Comparison of ENCODE assay signal across 13 cellular contexts in the genomic region with DNA sequence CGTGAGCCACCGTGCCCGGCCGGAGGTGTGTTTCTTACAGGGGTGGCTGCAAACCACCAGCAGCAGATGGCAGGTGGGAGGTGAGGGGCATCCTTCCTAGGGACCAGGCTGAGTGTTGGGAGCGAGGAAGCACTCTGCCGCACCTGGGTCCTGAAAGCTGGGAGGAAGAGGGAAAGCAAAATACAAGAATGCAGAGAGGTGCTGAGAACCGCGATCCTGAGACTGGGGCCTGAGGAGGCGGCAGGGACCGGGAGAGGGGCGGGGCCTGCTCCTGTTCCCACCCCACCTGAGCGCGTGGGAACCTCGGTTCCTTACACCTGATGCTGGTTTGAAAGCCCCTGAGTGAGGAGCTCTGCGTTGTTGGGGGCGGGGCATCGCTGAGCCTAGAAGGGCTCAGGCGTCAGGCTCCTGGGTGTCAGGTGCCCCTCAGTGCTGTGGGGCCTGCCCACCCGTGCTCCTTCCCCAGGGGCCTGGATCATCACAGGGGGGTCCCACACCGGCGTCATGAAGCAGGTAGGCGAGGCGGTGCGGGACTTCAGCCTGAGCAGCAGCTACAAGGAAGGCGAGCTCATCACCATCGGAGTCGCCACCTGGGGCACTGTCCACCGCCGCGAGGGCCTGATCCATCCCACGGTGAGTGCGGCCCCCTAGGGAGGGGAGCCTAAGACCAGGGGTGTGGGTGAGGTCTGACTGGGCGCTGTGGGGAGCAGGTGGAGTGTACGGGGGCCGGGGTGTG. TPM values are rescaled to one million over a fixed set of nuclear protein-coding genes. Genes with fewer than 3 reads are reported as not detected.
DNase-seq lines count a peak whose midpoint lies in the region; TF ChIP-seq lines count a peak whose summit lies in the region.
"Had no signal": no experiment of that assay in that cellular context is flagged by ENCODE, and none has a peak within 500 bp of the region (broad histone marks: within the 10 kb centered on the region; RNA-seq: fewer than 3 reads in every experiment).

No MANE protein-coding gene starts in this region.

- DNase-seq in COLO668 (lab: John Stamatoyannopoulos, UW; ENCODE audit: unreplicated experiment), result peak; percentile 28
- DNase-seq in H7, result peak; percentile 94
- DNase-seq in mesothelial cell of epicardium (ENCODE audit: low spot score in 2 of 2, unreplicated experiment in 2 of 2), result no peak
- DNase-seq in OCI-M2 (lab: John Stamatoyannopoulos, UW; ENCODE audit: unreplicated experiment), result no peak
- DNase-seq in MCF 10A (ENCODE audit: unreplicated experiment), result no peak
- DNase-seq in stimulated activated CD8-positive, alpha-beta memory T cell treated with anti-CD3 and anti-CD28 coated beads, Interleukin-4, amount 100 ng/mL, for 48 hours, result no peak
- no peak for DNase-seq in activated T-helper 2 cell treated with anti-CD3 and anti-CD28 coated beads, Interferon-gamma antibody, Interleukin-2, Interleukin-4, amounts not matched to agents 10 μg/mL and 5 μg/mL and 100 μg/mL, durations not matched to agents 14 hours and 24 hours and 36 hours (ENCODE audit: low spot score)
- DNase-seq: NCI-H2081 treated with DMSO at 0.1 percent for 48 hours had no signal

- intact Hi-C loops in dendritic cell treated with granulocyte-macrophage colony-stimulating factor and Interleukin-4, amounts not matched to agents 40 ng/mL and 50 ng/mL, for 4 days (cut with micrococcal nuclease), result no loop called here
- intact Hi-C loops in MCF 10A (cut with micrococcal nuclease), result no loop called here
- intact Hi-C loops in activated T-helper 2 cell treated with anti-CD3 and anti-CD28 coated beads, Interferon-gamma antibody, Interleukin-2, Interleukin-4, amounts not matched to agents 10 μg/mL and 5 μg/mL and 100 μg/mL, durations not matched to agents 14 hours and 24 hours and 36 hours (cut with micrococcal nuclease), result no loop called here

- no peak overlapping the region for H3K27ac Mint-ChIP-seq in dendritic cell treated with granulocyte-macrophage colony-stimulating factor and Interleukin-4, amounts not matched to agents 40 ng/mL and 50 ng/mL, for 4 days
- H3K27ac Mint-ChIP-seq in mesothelial cell of epicardium, result no peak overlapping the region
- no peak overlapping the region for H3K27ac Mint-ChIP-seq in MCF 10A (ENCODE audit: low read depth, unreplicated experiment)
- H3K27ac Mint-ChIP-seq in activated T-helper 2 cell treated with anti-CD3 and anti-CD28 coated beads, Interferon-gamma antibody, Interleukin-2, Interleukin-4, amounts not matched to agents 10 μg/mL and 5 μg/mL and 100 μg/mL, durations not matched to agents 14 hours and 24 hours and 36 hours, result no peak overlapping the region
- H3K27ac Mint-ChIP-seq: stimulated activated effector memory CD8-positive, alpha-beta T cell treated with anti-CD3 and anti-CD28 coated beads, Interleukin-12 subunit alpha, Interleukin-12 subunit beta, amount 100 ng/mL, for 72 hours had no signal

- peaks cover 9% of the 10 kb centered on the region for H3K27me3 Mint-ChIP-seq in dendritic cell treated with granulocyte-macrophage colony-stimulating factor and Interleukin-4, amounts not matched to agents 40 ng/mL and 50 ng/mL, for 4 days
- H3K27me3 Mint-ChIP-seq in mesothelial cell of epicardium (ENCODE audit: low read depth) (peaks cover 54% of the 10 kb centered on the region), MCF 10A (ENCODE audit: insufficient read depth, unreplicated experiment) (no peaks in the 10 kb centered on the region)
- no peaks in the 10 kb centered on the region for H3K27me3 Mint-ChIP-seq in activated T-helper 2 cell treated with anti-CD3 and anti-CD28 coated beads, Interferon-gamma antibody, Interleukin-2, Interleukin-4, amounts not matched to agents 10 μg/mL and 5 μg/mL and 100 μg/mL, durations not matched to agents 14 hours and 24 hours and 36 hours (ENCODE audit: low read depth)

- no peaks in the 10 kb centered on the region for H3K36me3 ChIP-seq in H7 (replicated peaks; ENCODE audit: control insufficient read depth, insufficient read depth, low read length)
- H3K36me3 ChIP-seq: cardiac muscle cell, esophagus muscularis mucosa had no signal

- no TSS peak for BruUV-seq in MCF 10A (replicated peaks; lab: Mats Ljungman, UMichigan)

- H3K4me3 ChIP-seq in H7 (ENCODE audit: insufficient read depth, low read depth, low read length), result peak overlapping the region; percentile 5; the same call in 1 of the 2 replicates
- H3K4me3 ChIP-seq: cardiac muscle cell, esophagus muscularis mucosa had no signal

- peak overlapping the region; percentile 49 for H3K4me3 Mint-ChIP-seq in dendritic cell treated with granulocyte-macrophage colony-stimulating factor and Interleukin-4, amounts not matched to agents 40 ng/mL and 50 ng/mL, for 4 days
- H3K4me3 Mint-ChIP-seq in mesothelial cell of epicardium, result peak overlapping the region; percentile 42
- no peak overlapping the region for H3K4me3 Mint-ChIP-seq in MCF 10A (ENCODE audit: unreplicated experiment)
- no peak overlapping the region for H3K4me3 Mint-ChIP-seq in activated T-helper 2 cell treated with anti-CD3 and anti-CD28 coated beads, Interferon-gamma antibody, Interleukin-2, Interleukin-4, amounts not matched to agents 10 μg/mL and 5 μg/mL and 100 μg/mL, durations not matched to agents 14 hours and 24 hours and 36 hours (ENCODE audit: low read depth)
- H3K4me3 Mint-ChIP-seq: neural crest cell; stimulated activated effector memory CD8-positive, alpha-beta T cell treated with anti-CD3 and anti-CD28 coated beads, Interleukin-12 subunit alpha, Interleukin-12 subunit beta, amount 100 ng/mL, for 72 hours had no signal

- H3K27me3 ChIP-seq in H7 (ENCODE audit: control insufficient read depth, insufficient read depth, low read length), result peaks cover 2% of the 10 kb centered on the region; the same call in 1 of the 2 replicates

- H3K9me3 Mint-ChIP-seq in dendritic cell treated with granulocyte-macrophage colony-stimulating factor and Interleukin-4, amounts not matched to agents 40 ng/mL and 50 ng/mL, for 4 days, result no peaks in the 10 kb centered on the region
- H3K9me3 Mint-ChIP-seq in mesothelial cell of epicardium, result no peaks in the 10 kb centered on the region
- no peaks in the 10 kb centered on the region for H3K9me3 Mint-ChIP-seq in MCF 10A (ENCODE audit: unreplicated experiment)
- H3K9me3 Mint-ChIP-seq in activated T-helper 2 cell treated with anti-CD3 and anti-CD28 coated beads, Interferon-gamma antibody, Interleukin-2, Interleukin-4, amounts not matched to agents 10 μg/mL and 5 μg/mL and 100 μg/mL, durations not matched to agents 14 hours and 24 hours and 36 hours, result no peaks in the 10 kb centered on the region
- H3K9me3 Mint-ChIP-seq: neural crest cell; stimulated activated effector memory CD8-positive, alpha-beta T cell treated with anti-CD3 and anti-CD28 coated beads, Interleukin-12 subunit alpha, Interleukin-12 subunit beta, amount 100 ng/mL, for 72 hours had no signal

- no peak for TF ChIP-seq CTCF in mesothelial cell of epicardium (IDR thresholded peaks at IDR 0.05; ENCODE audit: unreplicated experiment)
- no peak for TF ChIP-seq CTCF in MCF 10A (IDR thresholded peaks at IDR 0.05; ENCODE audit: unreplicated experiment)

- CTCF ChIA-PET in MCF 10A (lab: Yijun Ruan, JAX), result no interaction called here

- POLR2A ChIA-PET in MCF 10A (lab: Yijun Ruan, JAX), result no interaction called here

- H3K4me1 Mint-ChIP-seq in dendritic cell treated with granulocyte-macrophage colony-stimulating factor and Interleukin-4, amounts not matched to agents 40 ng/mL and 50 ng/mL, for 4 days (ENCODE audit: low read depth), result peaks cover 31% of the 10 kb centered on the region
- H3K4me1 Mint-ChIP-seq in mesothelial cell of epicardium, result peaks cover 8% of the 10 kb centered on the region
- no peaks in the 10 kb centered on the region for H3K4me1 Mint-ChIP-seq in MCF 10A (ENCODE audit: insufficient read depth, unreplicated experiment)
- peaks cover 8% of the 10 kb centered on the region for H3K4me1 Mint-ChIP-seq in activated T-helper 2 cell treated with anti-CD3 and anti-CD28 coated beads, Interferon-gamma antibody, Interleukin-2, Interleukin-4, amounts not matched to agents 10 μg/mL and 5 μg/mL and 100 μg/mL, durations not matched to agents 14 hours and 24 hours and 36 hours (ENCODE audit: low read depth)
- H3K4me1 Mint-ChIP-seq: neural crest cell had no signal

- peaks cover 84% of the 10 kb centered on the region for H3K36me3 Mint-ChIP-seq in dendritic cell treated with granulocyte-macrophage colony-stimulating factor and Interleukin-4, amounts not matched to agents 40 ng/mL and 50 ng/mL, for 4 days (ENCODE audit: low read depth)
- H3K36me3 Mint-ChIP-seq in mesothelial cell of epicardium (no peaks in the 10 kb centered on the region), MCF 10A (ENCODE audit: insufficient read depth, unreplicated experiment) (no peaks in the 10 kb centered on the region)
- H3K36me3 Mint-ChIP-seq in activated T-helper 2 cell treated with anti-CD3 and anti-CD28 coated beads, Interferon-gamma antibody, Interleukin-2, Interleukin-4, amounts not matched to agents 10 μg/mL and 5 μg/mL and 100 μg/mL, durations not matched to agents 14 hours and 24 hours and 36 hours (ENCODE audit: low read depth), result peaks cover 12% of the 10 kb centered on the region
- H3K36me3 Mint-ChIP-seq: stimulated activated effector memory CD8-positive, alpha-beta T cell treated with anti-CD3 and anti-CD28 coated beads, Interleukin-12 subunit alpha, Interleukin-12 subunit beta, amount 100 ng/mL, for 72 hours had no signal

RNA-seq across cellular contexts. Expression of a gene that starts 15.5 kb away (rescaled TPM):
- total RNA-seq in H7 (2014; rRNA removed; shearing (Covaris generic)), result 0.42 and 0.48 TPM in 2 replicates
- total RNA-seq in mesothelial cell of epicardium (0.09 to 0.16 TPM (median 0.09 TPM) in 3 replicates), MCF 10A (2022) (10.0 and 11.0 TPM in 2 replicates)
- total RNA-seq in activated T-helper 2 cell treated with anti-CD3 and anti-CD28 coated beads, Interferon-gamma antibody, Interleukin-2, Interleukin-4, amounts not matched to agents 10 μg/mL and 5 μg/mL and 100 μg/mL, durations not matched to agents 14 hours and 24 hours and 36 hours, result 6.7 and 7.3 TPM in 2 replicates
- total RNA-seq: cardiac muscle cell, neural crest cell had no signal

RNA-seq across cellular contexts. Expression of a gene that starts 29.7 kb away (rescaled TPM):
- 17.2 and 20.3 TPM in 2 replicates for total RNA-seq in H7 (2014; rRNA removed; shearing (Covaris generic))
- total RNA-seq in mesothelial cell of epicardium (27.6 to 34.0 TPM (median 32.0 TPM) in 3 replicates), MCF 10A (2022) (10.1 and 13.3 TPM in 2 replicates)
- 13.8 and 15.2 TPM in 2 replicates for total RNA-seq in activated T-helper 2 cell treated with anti-CD3 and anti-CD28 coated beads, Interferon-gamma antibody, Interleukin-2, Interleukin-4, amounts not matched to agents 10 μg/mL and 5 μg/mL and 100 μg/mL, durations not matched to agents 14 hours and 24 hours and 36 hours

Comparison
In these comparisons a context has a peak if more than half of its experiments do, and no peak if none do; other contexts are left out.
1. DNase-seq: peak in COLO668 (single experiment) and H7 (single experiment); none in mesothelial cell of epicardium (0 of 2), OCI-M2 (single experiment), MCF 10A (single experiment), stimulated activated CD8-positive, alpha-beta memory T cell treated with anti-CD3 and anti-CD28 coated beads, Interleukin-4, amount 100 ng/mL, for 48 hours (single experiment) and activated T-helper 2 cell treated with anti-CD3 and anti-CD28 coated beads, Interferon-gamma antibody, Interleukin-2, Interleukin-4, amounts not matched to agents 10 μg/mL and 5 μg/mL and 100 μg/mL, durations not matched to agents 14 hours and 24 hours and 36 hours (single experiment).
2. H3K4me3 Mint-ChIP-seq: peak in dendritic cell treated with granulocyte-macrophage colony-stimulating factor and Interleukin-4, amounts not matched to agents 40 ng/mL and 50 ng/mL, for 4 days (single experiment) and mesothelial cell of epicardium (single experiment); none in MCF 10A (single experiment) and activated T-helper 2 cell treated with anti-CD3 and anti-CD28 coated beads, Interferon-gamma antibody, Interleukin-2, Interleukin-4, amounts not matched to agents 10 μg/mL and 5 μg/mL and 100 μg/mL, durations not matched to agents 14 hours and 24 hours and 36 hours (single experiment).